In the genomic region with DNA sequence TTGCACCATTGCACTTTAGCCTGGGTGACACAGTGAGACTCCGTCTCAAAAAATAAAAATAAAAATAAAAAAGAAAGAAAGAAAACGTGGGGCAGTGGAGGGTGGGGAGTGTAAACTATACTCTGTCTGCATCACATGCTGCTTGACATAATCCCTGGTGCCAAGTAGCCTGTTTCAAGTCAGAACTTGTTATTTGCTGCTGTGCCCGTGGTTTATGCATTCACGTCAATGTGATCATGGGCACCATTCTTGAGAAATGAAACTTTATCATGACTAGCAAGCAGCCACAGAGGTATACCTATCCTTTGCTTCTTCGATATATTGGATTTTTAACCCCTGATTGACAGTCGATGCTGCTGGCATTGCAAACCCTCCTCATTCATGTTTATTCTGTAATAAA, we compare ENCODE assay signal across 2 cellular contexts.
TF ChIP-seq lines count a peak whose summit lies in the region.

No MANE protein-coding gene starts in this region.

TF ChIP-seq in A549, 52 proteins besides CTCF, POLR2A, EP300 and RAD21:
- TF ChIP-seq SMC3 (IDR thresholded peaks at IDR 0.05) (no peak), TP53 (CRISPR knock-in tag; IDR thresholded peaks at IDR 0.05) (no peak), CHD4 (IDR thresholded peaks at IDR 0.05; ENCODE audit: borderline replicate concordance) (no peak), FOSL2 (IDR thresholded peaks at IDR 0.05) (no peak), FOSL2 (CRISPR knock-in tag; IDR thresholded peaks at IDR 0.05) (no peak), HOXB13 (CRISPR knock-in tag; IDR thresholded peaks at IDR 0.05; ENCODE audit: low read depth) (no peak), HOXA7 (CRISPR knock-in tag; IDR thresholded peaks at IDR 0.05) (no peak), KDM1A (IDR thresholded peaks at IDR 0.05; ENCODE audit: low read depth) (no peak), RFX5 (IDR thresholded peaks at IDR 0.05) (no peak), ZSCAN20 (CRISPR knock-in tag; IDR thresholded peaks at IDR 0.05) (no peak)
- TF ChIP-seq, protein P1, sequence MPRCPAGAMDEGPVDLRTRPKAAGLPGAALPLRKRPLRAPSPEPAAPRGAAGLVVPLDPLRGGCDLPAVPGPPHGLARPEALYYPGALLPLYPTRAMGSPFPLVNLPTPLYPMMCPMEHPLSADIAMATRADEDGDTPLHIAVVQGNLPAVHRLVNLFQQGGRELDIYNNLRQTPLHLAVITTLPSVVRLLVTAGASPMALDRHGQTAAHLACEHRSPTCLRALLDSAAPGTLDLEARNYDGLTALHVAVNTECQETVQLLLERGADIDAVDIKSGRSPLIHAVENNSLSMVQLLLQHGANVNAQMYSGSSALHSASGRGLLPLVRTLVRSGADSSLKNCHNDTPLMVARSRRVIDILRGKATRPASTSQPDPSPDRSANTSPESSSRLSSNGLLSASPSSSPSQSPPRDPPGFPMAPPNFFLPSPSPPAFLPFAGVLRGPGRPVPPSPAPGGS (IDR thresholded peaks at IDR 0.05): no peak
- TF ChIP-seq, protein P2, sequence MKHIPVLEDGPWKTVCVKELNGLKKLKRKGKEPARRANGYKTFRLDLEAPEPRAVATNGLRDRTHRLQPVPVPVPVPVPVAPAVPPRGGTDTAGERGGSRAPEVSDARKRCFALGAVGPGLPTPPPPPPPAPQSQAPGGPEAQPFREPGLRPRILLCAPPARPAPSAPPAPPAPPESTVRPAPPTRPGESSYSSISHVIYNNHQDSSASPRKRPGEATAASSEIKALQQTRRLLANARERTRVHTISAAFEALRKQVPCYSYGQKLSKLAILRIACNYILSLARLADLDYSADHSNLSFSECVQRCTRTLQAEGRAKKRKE (CRISPR knock-in tag; IDR thresholded peaks at IDR 0.05; ENCODE audit: low read depth): no peak
- TF ChIP-seq, protein P3, sequence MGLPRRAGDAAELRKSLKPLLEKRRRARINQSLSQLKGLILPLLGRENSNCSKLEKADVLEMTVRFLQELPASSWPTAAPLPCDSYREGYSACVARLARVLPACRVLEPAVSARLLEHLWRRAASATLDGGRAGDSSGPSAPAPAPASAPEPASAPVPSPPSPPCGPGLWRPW (IDR thresholded peaks at IDR 0.05): no peak

TF ChIP-seq in HCT116, 20 proteins besides CTCF, POLR2A, EP300 and RAD21:
- TF ChIP-seq, protein P4, sequence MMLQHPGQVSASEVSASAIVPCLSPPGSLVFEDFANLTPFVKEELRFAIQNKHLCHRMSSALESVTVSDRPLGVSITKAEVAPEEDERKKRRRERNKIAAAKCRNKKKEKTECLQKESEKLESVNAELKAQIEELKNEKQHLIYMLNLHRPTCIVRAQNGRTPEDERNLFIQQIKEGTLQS (IDR thresholded peaks at IDR 0.05): no peak
- TF ChIP-seq CBX3 (IDR thresholded peaks at IDR 0.05; ENCODE audit: low read depth) (no peak), TCF7L2 (IDR thresholded peaks at IDR 0.05; ENCODE audit: borderline replicate concordance, extremely low read depth, insufficient read depth, insufficient read length) (no peak), ZFX (IDR thresholded peaks at IDR 0.05) (no peak), SIN3A (IDR thresholded peaks at IDR 0.05; ENCODE audit: low read depth) (no peak), SRF (IDR thresholded peaks at IDR 0.05; ENCODE audit: low read depth) (no peak), POLR2AphosphoS5 (IDR thresholded peaks at IDR 0.05; ENCODE audit: low read depth, low read length) (no peak), CEBPB (IDR thresholded peaks at IDR 0.05; ENCODE audit: low read depth) (no peak), EZH2phosphoT487 (IDR thresholded peaks at IDR 0.05; ENCODE audit: borderline replicate concordance) (no peak), ELF1 (IDR thresholded peaks at IDR 0.05; ENCODE audit: borderline replicate concordance, low read depth) (no peak), ZNF274 (IDR thresholded peaks at IDR 0.05; ENCODE audit: low read depth, low read length) (no peak), EGR1 (IDR thresholded peaks at IDR 0.05; ENCODE audit: low read depth) (no peak), FOSL1 (IDR thresholded peaks at IDR 0.05; ENCODE audit: low read depth) (no peak)
- TF ChIP-seq, protein P5, sequence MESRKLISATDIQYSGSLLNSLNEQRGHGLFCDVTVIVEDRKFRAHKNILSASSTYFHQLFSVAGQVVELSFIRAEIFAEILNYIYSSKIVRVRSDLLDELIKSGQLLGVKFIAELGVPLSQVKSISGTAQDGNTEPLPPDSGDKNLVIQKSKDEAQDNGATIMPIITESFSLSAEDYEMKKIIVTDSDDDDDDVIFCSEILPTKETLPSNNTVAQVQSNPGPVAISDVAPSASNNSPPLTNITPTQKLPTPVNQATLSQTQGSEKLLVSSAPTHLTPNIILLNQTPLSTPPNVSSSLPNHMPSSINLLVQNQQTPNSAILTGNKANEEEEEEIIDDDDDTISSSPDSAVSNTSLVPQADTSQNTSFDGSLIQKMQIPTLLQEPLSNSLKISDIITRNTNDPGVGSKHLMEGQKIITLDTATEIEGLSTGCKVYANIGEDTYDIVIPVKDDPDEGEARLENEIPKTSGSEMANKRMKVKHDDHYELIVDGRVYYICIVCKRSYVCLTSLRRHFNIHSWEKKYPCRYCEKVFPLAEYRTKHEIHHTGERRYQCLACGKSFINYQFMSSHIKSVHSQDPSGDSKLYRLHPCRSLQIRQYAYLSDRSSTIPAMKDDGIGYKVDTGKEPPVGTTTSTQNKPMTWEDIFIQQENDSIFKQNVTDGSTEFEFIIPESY (IDR thresholded peaks at IDR 0.05; ENCODE audit: extremely low read depth, insufficient replicate concordance, low read length): no peak
- TF ChIP-seq, protein P6, sequence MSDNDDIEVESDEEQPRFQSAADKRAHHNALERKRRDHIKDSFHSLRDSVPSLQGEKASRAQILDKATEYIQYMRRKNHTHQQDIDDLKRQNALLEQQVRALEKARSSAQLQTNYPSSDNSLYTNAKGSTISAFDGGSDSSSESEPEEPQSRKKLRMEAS (IDR thresholded peaks at IDR 0.05): no peak
TF ChIP-seq in HCT116: peak in this region for 0.
